Comparison of ENCODE assay signal across 10 cellular contexts in the genomic region with DNA sequence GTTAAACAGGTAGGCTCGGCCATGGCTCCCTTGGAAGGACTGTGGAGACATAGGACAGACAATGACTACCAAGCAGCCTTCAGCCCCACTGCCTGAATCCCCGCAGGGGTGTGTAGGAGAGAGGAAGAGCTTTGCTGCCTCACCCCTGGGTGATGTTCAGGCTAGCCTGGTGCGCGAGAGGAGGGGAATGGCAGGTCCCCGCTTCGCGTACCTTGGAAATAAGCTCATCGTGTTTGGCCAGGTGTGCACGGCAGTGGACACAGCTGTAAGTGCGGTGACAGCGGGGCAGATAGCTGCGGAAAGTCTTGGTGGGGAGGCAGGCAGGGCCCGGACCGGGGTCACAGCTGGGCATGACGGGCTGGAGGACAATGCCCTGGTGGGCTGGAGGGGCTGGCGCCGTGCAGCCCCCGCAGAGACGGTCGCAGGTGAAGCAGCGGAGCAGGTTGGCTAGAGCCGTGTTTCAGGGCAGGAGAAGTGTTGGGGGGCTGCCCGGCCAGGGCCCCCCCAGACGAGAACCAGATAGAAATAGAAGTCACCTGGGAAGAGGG. TPM values are rescaled to one million over a fixed set of nuclear protein-coding genes. Genes with fewer than 3 reads are reported as not detected.
DNase-seq lines count a peak whose midpoint lies in the region; ATAC-seq lines count a peak whose summit lies in the region.
"Had no signal": no experiment of that assay in that cellular context is flagged by ENCODE, and none has a peak within 500 bp of the region (broad histone marks: within the 10 kb centered on the region; RNA-seq: fewer than 3 reads in every experiment).

No MANE protein-coding gene starts in this region.

- DNase-seq in NCI-H748 (lab: John Stamatoyannopoulos, UW; ENCODE audit: unreplicated experiment) (peak; percentile 62), NCI-H748 treated with DMSO at 0.1 percent for 48 hours (lab: John Stamatoyannopoulos, UW) (no peak), SK-N-DZ (ENCODE audit: low spot score) (peak; percentile 18), sciatic nerve (ENCODE audit: low spot score) (no peak), MV-4-11 (lab: John Stamatoyannopoulos, UW) (no peak)
- DNase-seq in activated CD4-positive, alpha-beta T cell treated with anti-CD3 and anti-CD28 coated beads, Interleukin-2, amount 10 ng/mL, durations not matched to agents 7 days and 5 days: no peak
- DNase-seq: kidney had no signal

- peak overlapping the region; percentile 68 for H3K4me3 ChIP-seq in iPS-15b (ENCODE audit: low read depth, low read length)
- H3K4me3 ChIP-seq: K562 had no signal

- peaks cover 58% of the 10 kb centered on the region for H3K27me3 Mint-ChIP-seq in activated CD4-positive, alpha-beta T cell treated with anti-CD3 and anti-CD28 coated beads, Interleukin-2, amount 10 ng/mL, durations not matched to agents 7 days and 5 days

- intact Hi-C loops in sciatic nerve (cut with DNase I): loop anchor here (10.0 kb wide), 1 partner anchor 312 kb away; a partner anchor contains a TSS

- no peaks in the 10 kb centered on the region for H3K9me3 Mint-ChIP-seq in activated CD4-positive, alpha-beta T cell treated with anti-CD3 and anti-CD28 coated beads, Interleukin-2, amount 10 ng/mL, durations not matched to agents 7 days and 5 days

- POLR2A ChIA-PET in activated CD4-positive, alpha-beta T cell treated with anti-CD3 and anti-CD28 coated beads, Interleukin-2, amount 10 ng/mL, durations not matched to agents 7 days and 5 days (lab: Charles Lee): no interaction called here

- no peaks in the 10 kb centered on the region for H3K27me3 ChIP-seq in iPS-15b (ENCODE audit: control insufficient read depth, insufficient read depth, low read length)

- ATAC-seq in sciatic nerve (peak; percentile 1), HG02623 (IDR thresholded peaks at IDR 0.05; ENCODE audit: unreplicated experiment) (no peak)
- ATAC-seq: K562 had no signal

- CTCF ChIA-PET in activated CD4-positive, alpha-beta T cell treated with anti-CD3 and anti-CD28 coated beads, Interleukin-2, amount 10 ng/mL, durations not matched to agents 7 days and 5 days (lab: Charles Lee): interaction anchor here (0.8 to 1.1 kb wide), 2 partner anchors 9 to 79 kb away, joined by 3 to 9 read pairs; a partner anchor contains a TSS

- peaks cover 48% of the 10 kb centered on the region for H3K4me1 ChIP-seq in iPS-15b (ENCODE audit: control insufficient read depth, insufficient read depth, low read length)

- no peak overlapping the region for H3K27ac Mint-ChIP-seq in activated CD4-positive, alpha-beta T cell treated with anti-CD3 and anti-CD28 coated beads, Interleukin-2, amount 10 ng/mL, durations not matched to agents 7 days and 5 days

- H3K9me3 ChIP-seq in iPS-15b (ENCODE audit: control insufficient read depth, insufficient read depth, low read length): no peaks in the 10 kb centered on the region

- H3K36me3 ChIP-seq in iPS-15b (ENCODE audit: control insufficient read depth, insufficient read depth, low read length): no peaks in the 10 kb centered on the region

- peak overlapping the region; percentile 70 for H3K9ac ChIP-seq in iPS-15b (ENCODE audit: low read depth, low read length)

- H3K36me3 Mint-ChIP-seq in activated CD4-positive, alpha-beta T cell treated with anti-CD3 and anti-CD28 coated beads, Interleukin-2, amount 10 ng/mL, durations not matched to agents 7 days and 5 days (ENCODE audit: low read depth): peaks cover 2% of the 10 kb centered on the region

- H3K4me3 Mint-ChIP-seq in activated CD4-positive, alpha-beta T cell treated with anti-CD3 and anti-CD28 coated beads, Interleukin-2, amount 10 ng/mL, durations not matched to agents 7 days and 5 days: no peak overlapping the region

- H3K4me1 Mint-ChIP-seq in activated CD4-positive, alpha-beta T cell treated with anti-CD3 and anti-CD28 coated beads, Interleukin-2, amount 10 ng/mL, durations not matched to agents 7 days and 5 days: peaks cover 51% of the 10 kb centered on the region

RNA-seq across cellular contexts. Expression of a gene that starts 2.9 kb away (rescaled TPM):
- polyA plus RNA-seq in SK-N-DZ (2014; cell fraction: cytosol; rRNA removed): 0.41 and 0.46 TPM in 2 replicates
- 0.40 and 1.1 TPM in 2 replicates for polyA plus RNA-seq in SK-N-DZ (2014; cell fraction: nucleus; rRNA removed)
- total RNA-seq in sciatic nerve: 2.1 TPM
- under 1 TPM; 0.17 to 0.19 TPM for total RNA-seq in activated CD4-positive, alpha-beta T cell treated with anti-CD3 and anti-CD28 coated beads, Interleukin-2, amount 10 ng/mL, durations not matched to agents 7 days and 5 days

RNA-seq across cellular contexts. Expression of a gene that starts 10.7 kb away (rescaled TPM):
- polyA plus RNA-seq in SK-N-DZ (2014; cell fraction: cytosol; rRNA removed): 40.8 and 50.6 TPM in 2 replicates
- 15.8 and 17.1 TPM in 2 replicates for polyA plus RNA-seq in SK-N-DZ (2014; cell fraction: nucleus; rRNA removed)
- 11.9 TPM for total RNA-seq in sciatic nerve
- 10 to 100 TPM; 17.1 to 21.2 TPM for total RNA-seq in activated CD4-positive, alpha-beta T cell treated with anti-CD3 and anti-CD28 coated beads, Interleukin-2, amount 10 ng/mL, durations not matched to agents 7 days and 5 days

RNA-seq across cellular contexts. Expression of a gene that starts 21.1 kb away (rescaled TPM):
- 16.8 and 18.5 TPM in 2 replicates for polyA plus RNA-seq in SK-N-DZ (2014; cell fraction: cytosol; rRNA removed)
- polyA plus RNA-seq in SK-N-DZ (2014; cell fraction: nucleus; rRNA removed): 19.4 and 21.1 TPM in 2 replicates
- 45.4 TPM for total RNA-seq in sciatic nerve
- 10 to 100 TPM; 62.9 to 65.5 TPM for total RNA-seq in activated CD4-positive, alpha-beta T cell treated with anti-CD3 and anti-CD28 coated beads, Interleukin-2, amount 10 ng/mL, durations not matched to agents 7 days and 5 days

RNA-seq across cellular contexts. Expression of a gene that starts 49.3 kb away (rescaled TPM):
- polyA plus RNA-seq in SK-N-DZ (2014; cell fraction: cytosol; rRNA removed): 22.4 and 28.2 TPM in 2 replicates
- polyA plus RNA-seq in SK-N-DZ (2014; cell fraction: nucleus; rRNA removed): 11.5 and 26.6 TPM in 2 replicates
- total RNA-seq in sciatic nerve: 701 TPM
- under 1 TPM in 1 of 2 experiments, not detected in 1; 0.23 TPM for total RNA-seq in activated CD4-positive, alpha-beta T cell treated with anti-CD3 and anti-CD28 coated beads, Interleukin-2, amount 10 ng/mL, durations not matched to agents 7 days and 5 days

Comparison
In these comparisons a context has a peak if more than half of its experiments do, and no peak if none do; other contexts are left out.
1. DNase-seq: peak in NCI-H748 (single experiment) and SK-N-DZ (single experiment); none in NCI-H748 treated with DMSO at 0.1 percent for 48 hours (single experiment), sciatic nerve (single experiment), activated CD4-positive, alpha-beta T cell treated with anti-CD3 and anti-CD28 coated beads, Interleukin-2, amount 10 ng/mL, durations not matched to agents 7 days and 5 days (single experiment) and MV-4-11 (single experiment).